In genomic region chr15:37056168-37056893, GRCh38 we compare ENCODE assay signal across 13 cellular contexts. TPM values are rescaled to one million over a fixed set of nuclear protein-coding genes. Genes with fewer than 3 reads are reported as not detected.
A peak's percentile ranks its signal among the peaks of the same experiment; 100 is the strongest.
DNase-seq lines count a peak whose midpoint lies in the region; ATAC-seq and TF ChIP-seq lines count a peak whose summit lies in the region.
"Had no signal": no experiment of that assay in that cellular context is flagged by ENCODE, and none has a peak within 500 bp of the region (broad histone marks: within the 10 kb centered on the region; RNA-seq: fewer than 3 reads in every experiment).

No MANE protein-coding gene starts in this region.

- H3K27ac Mint-ChIP-seq in nephron (peak overlapping the region; percentile 58 to 93 (median 83)), glutamatergic neuron (ENCODE audit: unreplicated experiment) (no peak overlapping the region)
- H3K27ac Mint-ChIP-seq: dendritic cell treated with granulocyte-macrophage colony-stimulating factor and Interleukin-4, amounts not matched to agents 40 ng/mL and 50 ng/mL, for 4 days had no signal

- no peak overlapping the region for H3K4me3 ChIP-seq in fibroblast of villous mesenchyme (ENCODE audit: low read depth, low read length)
- H3K4me3 ChIP-seq: GM23248, right lobe of liver had no signal

- H3K27me3 Mint-ChIP-seq in nephron (ENCODE audit: low read depth), result peaks cover 3% of the 10 kb centered on the region
- no peaks in the 10 kb centered on the region for H3K27me3 Mint-ChIP-seq in glutamatergic neuron (ENCODE audit: unreplicated experiment)
- H3K27me3 Mint-ChIP-seq: dendritic cell treated with granulocyte-macrophage colony-stimulating factor and Interleukin-4, amounts not matched to agents 40 ng/mL and 50 ng/mL, for 4 days had no signal

- H3K4me3 Mint-ChIP-seq in nephron (peak overlapping the region; percentile 22 to 27 (median 24)), glutamatergic neuron (ENCODE audit: unreplicated experiment) (no peak overlapping the region)
- H3K4me3 Mint-ChIP-seq: dendritic cell treated with granulocyte-macrophage colony-stimulating factor and Interleukin-4, amounts not matched to agents 40 ng/mL and 50 ng/mL, for 4 days had no signal

- H3K36me3 Mint-ChIP-seq in nephron (ENCODE audit: low read depth) (peaks cover 77% of the 10 kb centered on the region), glutamatergic neuron (ENCODE audit: unreplicated experiment) (no peaks in the 10 kb centered on the region)

- ATAC-seq in HG03520 (IDR thresholded peaks at IDR 0.05; ENCODE audit: unreplicated experiment), result no peak
- ATAC-seq: right lobe of liver had no signal

- DNase-seq in COR-L47 (lab: John Stamatoyannopoulos, UW) (peak; percentile 77), OCI-M1 (lab: John Stamatoyannopoulos, UW) (peak; percentile 16), fibroblast of villous mesenchyme (ENCODE audit: low read depth) (peak; percentile 22), MV-4-11 (lab: John Stamatoyannopoulos, UW) (no peak), glutamatergic neuron (no peak), NCI-H1048 (lab: John Stamatoyannopoulos, UW) (no peak)
- DNase-seq: ACHN; activated T-cell treated with anti-CD3 and anti-CD28 coated beads, Interleukin-2, amount 50 U/mL, for 1 hour; GM23248; right lobe of liver had no signal

- peaks cover 49% of the 10 kb centered on the region for H3K4me1 Mint-ChIP-seq in nephron
- H3K4me1 Mint-ChIP-seq in glutamatergic neuron (ENCODE audit: low read depth, unreplicated experiment), result peaks cover 22% of the 10 kb centered on the region

- TF ChIP-seq CTCF in fibroblast of villous mesenchyme (IDR thresholded peaks at IDR 0.05; ENCODE audit: insufficient read depth, low read depth, low read length) (no peak), nephron (IDR thresholded peaks at IDR 0.05; ENCODE audit: unreplicated experiment in 3 of 3) (no peak), glutamatergic neuron (IDR thresholded peaks at IDR 0.05; ENCODE audit: partially characterized antibody, unreplicated experiment) (no peak)

- H3K9me3 Mint-ChIP-seq in nephron (no peaks in the 10 kb centered on the region), glutamatergic neuron (ENCODE audit: unreplicated experiment) (peaks cover 2% of the 10 kb centered on the region)
- H3K9me3 Mint-ChIP-seq: dendritic cell treated with granulocyte-macrophage colony-stimulating factor and Interleukin-4, amounts not matched to agents 40 ng/mL and 50 ng/mL, for 4 days had no signal

RNA-seq across cellular contexts. Expression of gene MEIS2, which starts 44.0 kb away (rescaled TPM):
- total RNA-seq in fibroblast of villous mesenchyme (40.9 and 73.0 TPM in 2 replicates), glutamatergic neuron (ENCODE audit: unreplicated experiment) (6.0 TPM)

Comparison
In these comparisons a context has a peak if more than half of its experiments do, and no peak if none do; other contexts are left out.
1. DNase-seq: peak in COR-L47 (single experiment), OCI-M1 (single experiment) and fibroblast of villous mesenchyme (single experiment); none in MV-4-11 (single experiment), glutamatergic neuron (single experiment) and NCI-H1048 (single experiment).